ENCODE assay signal across 8 cellular contexts in genomic region chr19:49580264-49581006, GRCh38. TPM values are rescaled to one million over a fixed set of nuclear protein-coding genes. Genes with fewer than 3 reads are reported as not detected.
DNase-seq lines count a peak whose midpoint lies in the region; ATAC-seq and TF ChIP-seq lines count a peak whose summit lies in the region.

TSS of gene NOSIP (minus strand) at chr19:49580556. CDS start at chr19:49560691, 19,865 bp downstream.

- H3K36me3 Mint-ChIP-seq in activated B cell treated with CpG ODN at 0.5 μM for 24 hours (ENCODE audit: low read depth) = peaks cover 17% of the 10 kb centered on the region

- no peaks in the 10 kb centered on the region for H3K36me3 ChIP-seq in ACC112 (ENCODE audit: insufficient read depth, low read length)
- H3K36me3 ChIP-seq in spleen = peaks cover 0 to 31% (median 11%) of the 10 kb centered on the region in 6 donors

- POLR2A ChIA-PET in activated B cell treated with CpG ODN at 0.5 μM for 24 hours (lab: Charles Lee) = interaction anchor here (0.6 to 4.7 kb wide), 17 partner anchors 10 to 1246 kb away, joined by 3 to 106 read pairs (median 4); partner anchors contain the start of genes ALDH16A1, GYS1, PIH1D1 and PRMT1

- ATAC-seq in GM18873 (IDR thresholded peaks at IDR 0.05; ENCODE audit: low FRiP score, unreplicated experiment) (peak; percentile 64), HG03139 (IDR thresholded peaks at IDR 0.05; ENCODE audit: unreplicated experiment) (peak; percentile 88), activated B cell treated with CpG ODN at 0.5 μM for 24 hours (ENCODE audit: low read depth) (peak; percentile 98)

- H2AFZ ChIP-seq in ACC112 (ENCODE audit: low read length, unreplicated experiment) = peak within 1 kb of the TSS; percentile 97

- peak within 1 kb of the TSS; percentile 84 for H3K27ac Mint-ChIP-seq in activated B cell treated with CpG ODN at 0.5 μM for 24 hours

- peak; percentile 48 to 85 (median 56) for TF ChIP-seq POLR2A in spleen (IDR thresholded peaks at IDR 0.05)

- CTCF ChIA-PET in activated B cell treated with CpG ODN at 0.5 μM for 24 hours (lab: Charles Lee) = interaction anchor here (0.6 to 2.8 kb wide), 5 partner anchors 10 to 101 kb away, joined by 3 to 18 read pairs (median 3); no protein-coding TSS in a partner anchor

- H3K4me3 ChIP-seq in ACC112 (ENCODE audit: low read depth, low read length) = peak within 1 kb of the TSS; percentile 96
- H3K4me3 ChIP-seq in cardiac fibroblast (replicated peaks in 1 of 2; ENCODE audit: low read depth in 2 of 2, low read length in 2 of 2) = peak within 1 kb of the TSS; percentile 73 to 89
- H3K4me3 ChIP-seq in spleen = peak within 1 kb of the TSS; percentile 46 to 80 (median 59)

- no peaks in the 10 kb centered on the region for H3K27me3 Mint-ChIP-seq in activated B cell treated with CpG ODN at 0.5 μM for 24 hours

- no peaks in the 10 kb centered on the region for H3K27me3 ChIP-seq in ACC112 (ENCODE audit: insufficient read depth, low read length)
- no peaks in the 10 kb centered on the region for H3K27me3 ChIP-seq in spleen (replicated peaks in 1 of 7)

- H3K9me3 Mint-ChIP-seq in activated B cell treated with CpG ODN at 0.5 μM for 24 hours = no peaks in the 10 kb centered on the region

- peak within 1 kb of the TSS; percentile 92 for H3K4me3 Mint-ChIP-seq in activated B cell treated with CpG ODN at 0.5 μM for 24 hours

- H3K79me2 ChIP-seq in ACC112 (ENCODE audit: control insufficient read depth, insufficient read depth, low read length, unreplicated experiment) = peaks cover 26% of the 10 kb centered on the region

- H3K4me1 Mint-ChIP-seq in activated B cell treated with CpG ODN at 0.5 μM for 24 hours = peaks cover 24% of the 10 kb centered on the region

- intact Hi-C loops in activated B cell treated with CpG ODN at 0.5 μM for 24 hours (cut with micrococcal nuclease) (loop anchor here (1.0 kb wide), 3 partner anchors 10 to 297 kb away; partner anchors contain the start of genes AKT1S1, RRAS and TBC1D17), spleen (cut with DNase I; ENCODE audit: low total_unique reads) (no loop called here)

- H3K4me1 ChIP-seq in ACC112 (ENCODE audit: control insufficient read depth, insufficient read depth, low read length, unreplicated experiment) (peaks cover 8% of the 10 kb centered on the region), spleen (peaks cover 4 to 58% (median 39%) of the 10 kb centered on the region in 6 donors)

- DNase-seq in NCI-H345 treated with DMSO at 0.1 percent for 48 hours (lab: John Stamatoyannopoulos, UW; ENCODE audit: unreplicated experiment) (peak; percentile 77), activated B cell treated with CpG ODN at 0.5 μM for 24 hours (peak; percentile 87), cardiac fibroblast (ENCODE audit: low read depth in 2 of 2) (peak; percentile 98), inferior parietal cortex (ENCODE audit: extremely low spot score) (peak; percentile 99), spleen (peak; percentile 96)

- H3K27ac ChIP-seq in ACC112 (ENCODE audit: low read depth, low read length) (no peak within 1 kb of the TSS), spleen (peak within 1 kb of the TSS; percentile 55 to 89 (median 84))

- H3K9me3 ChIP-seq in spleen = no peaks in the 10 kb centered on the region

- TF ChIP-seq CTCF in activated B cell treated with CpG ODN at 0.5 μM for 24 hours (IDR thresholded peaks at IDR 0.05) (no peak), cardiac fibroblast (IDR thresholded peaks at IDR 0.05; ENCODE audit: low read depth, low read length) (no peak), spleen (IDR thresholded peaks at IDR 0.05 in 8 of 11, conservative IDR thresholded peaks at IDR 0.05 in 3 of 11) (peak in 6 of 11 experiments; percentile 16 to 44 (median 28))

- 2 to 3% (median 3%) methylated on average over 31 of the region's 31 CpGs for WGBS in spleen, 5 donors

RNA-seq across cellular contexts. Expression of gene NOSIP, which starts in this region (rescaled TPM):
- 49.9 and 54.8 TPM in 2 replicates for total RNA-seq in activated B cell treated with CpG ODN at 0.5 μM for 24 hours
- total RNA-seq in spleen = 10 to 100 TPM; 58.6 to 73.8 (median 70.0) TPM
- polyA plus RNA-seq in spleen = 100 to 1,000 TPM; 129 to 152 (median 149) TPM

Comparison
In these comparisons a context has a peak if more than half of its experiments do, and no peak if none do; other contexts are left out.
1. CTCF ChIP-seq: peak in spleen (6 of 11); none in activated B cell treated with CpG ODN at 0.5 μM for 24 hours (single experiment) and cardiac fibroblast (single experiment).
2. Peak in every context shown above with its lines, with median percentiles within 50 percentile points of each other: H3K4me3 ChIP-seq, ATAC-seq and DNase-seq.